In the genomic region with DNA sequence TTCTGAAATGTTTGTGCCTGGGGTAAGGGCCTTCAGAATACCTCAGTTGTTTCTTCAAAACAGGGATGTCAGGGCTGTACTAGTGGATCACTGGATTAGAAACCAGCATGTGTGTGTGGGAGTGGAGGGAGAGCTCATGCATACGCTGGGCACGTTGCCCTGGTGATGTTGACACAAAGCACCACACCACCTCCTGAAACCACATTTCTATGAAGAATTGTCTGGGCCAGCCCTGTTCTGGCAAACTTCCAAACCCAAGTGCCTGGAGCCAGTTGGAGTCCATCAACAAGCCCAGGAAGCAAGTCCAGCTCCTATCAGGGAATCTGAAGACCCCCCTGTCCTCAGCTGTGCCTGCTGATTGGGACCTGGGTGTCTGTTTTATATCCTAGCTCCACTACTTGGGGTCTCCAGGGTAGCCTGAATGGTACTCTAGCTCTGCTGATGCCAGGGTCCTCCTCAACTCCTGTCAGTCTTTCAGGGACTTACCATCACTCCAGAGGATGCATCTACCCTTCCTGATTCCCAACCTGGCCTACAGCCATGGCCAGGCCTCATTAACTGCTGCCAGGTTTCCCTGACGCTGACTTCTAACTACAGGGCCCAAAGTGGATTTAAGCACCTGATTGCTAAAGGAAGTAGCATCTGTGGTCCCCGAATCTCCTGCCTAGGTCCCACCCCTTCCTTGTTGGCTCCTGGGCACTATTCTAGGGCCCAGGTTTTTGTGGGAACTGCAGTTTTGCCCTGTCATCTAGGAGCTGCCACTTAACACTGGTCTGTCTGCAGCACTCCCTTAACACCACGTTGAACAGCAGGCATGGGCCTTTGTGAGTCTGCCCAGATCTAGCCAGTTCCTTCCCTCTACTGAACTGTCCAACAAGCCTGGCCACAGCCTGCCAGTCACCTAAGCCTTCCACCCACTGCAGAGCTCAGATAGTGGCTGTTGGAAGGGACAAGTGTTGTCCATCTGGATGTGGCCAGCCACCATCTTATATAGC, we compare ENCODE assay signal across 1 cellular context.
TF ChIP-seq lines count a peak whose summit lies in the region.

No MANE protein-coding gene starts in this region.

TF ChIP-seq in WTC11, 78 proteins besides CTCF, POLR2A, EP300 and RAD21 (continued from another document):
- TF ChIP-seq, protein P1, sequence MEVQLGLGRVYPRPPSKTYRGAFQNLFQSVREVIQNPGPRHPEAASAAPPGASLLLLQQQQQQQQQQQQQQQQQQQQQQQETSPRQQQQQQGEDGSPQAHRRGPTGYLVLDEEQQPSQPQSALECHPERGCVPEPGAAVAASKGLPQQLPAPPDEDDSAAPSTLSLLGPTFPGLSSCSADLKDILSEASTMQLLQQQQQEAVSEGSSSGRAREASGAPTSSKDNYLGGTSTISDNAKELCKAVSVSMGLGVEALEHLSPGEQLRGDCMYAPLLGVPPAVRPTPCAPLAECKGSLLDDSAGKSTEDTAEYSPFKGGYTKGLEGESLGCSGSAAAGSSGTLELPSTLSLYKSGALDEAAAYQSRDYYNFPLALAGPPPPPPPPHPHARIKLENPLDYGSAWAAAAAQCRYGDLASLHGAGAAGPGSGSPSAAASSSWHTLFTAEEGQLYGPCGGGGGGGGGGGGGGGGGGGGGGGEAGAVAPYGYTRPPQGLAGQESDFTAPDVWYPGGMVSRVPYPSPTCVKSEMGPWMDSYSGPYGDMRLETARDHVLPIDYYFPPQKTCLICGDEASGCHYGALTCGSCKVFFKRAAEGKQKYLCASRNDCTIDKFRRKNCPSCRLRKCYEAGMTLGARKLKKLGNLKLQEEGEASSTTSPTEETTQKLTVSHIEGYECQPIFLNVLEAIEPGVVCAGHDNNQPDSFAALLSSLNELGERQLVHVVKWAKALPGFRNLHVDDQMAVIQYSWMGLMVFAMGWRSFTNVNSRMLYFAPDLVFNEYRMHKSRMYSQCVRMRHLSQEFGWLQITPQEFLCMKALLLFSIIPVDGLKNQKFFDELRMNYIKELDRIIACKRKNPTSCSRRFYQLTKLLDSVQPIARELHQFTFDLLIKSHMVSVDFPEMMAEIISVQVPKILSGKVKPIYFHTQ (CRISPR knock-in tag; IDR thresholded peaks at IDR 0.05) = no peak
- no peak for TF ChIP-seq NR1H2 (CRISPR knock-in tag; IDR thresholded peaks at IDR 0.05)
